8 cellular contexts compared by ENCODE assay signal in the genomic region with DNA sequence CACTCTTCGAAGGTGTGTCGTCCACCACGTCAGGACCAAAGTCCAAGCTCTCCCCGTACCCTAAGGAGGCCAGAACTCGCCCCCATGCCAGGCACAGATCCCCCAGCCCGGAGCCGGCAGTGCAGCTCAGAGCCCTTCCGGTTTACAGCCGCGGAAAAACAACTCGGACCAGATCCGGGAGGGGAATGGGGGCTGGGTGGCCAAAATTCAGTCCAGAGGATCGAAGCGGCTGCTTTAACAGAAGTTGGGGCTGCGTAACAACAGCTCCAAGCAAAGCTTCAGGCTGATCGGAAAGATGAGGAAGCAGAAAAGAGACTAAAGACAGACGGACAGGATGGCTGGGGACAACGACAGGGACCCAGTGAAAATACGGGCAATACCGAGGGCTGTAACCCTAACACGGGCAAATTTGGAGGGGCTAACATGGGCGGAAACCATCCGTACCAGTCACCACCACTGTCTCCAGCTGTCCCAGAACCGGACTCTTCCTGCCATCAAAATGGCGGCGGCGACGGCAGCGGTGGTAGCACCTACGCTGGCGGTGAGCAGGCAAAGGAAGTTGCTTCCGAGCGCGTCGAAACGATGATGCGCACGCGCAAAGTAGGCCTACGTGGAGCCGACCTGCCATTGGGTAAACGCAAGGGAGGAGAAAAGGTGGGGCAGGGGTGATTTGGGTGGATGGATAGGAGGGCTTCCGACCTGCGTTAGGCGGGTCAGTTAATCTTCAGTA. TPM values are rescaled to one million over a fixed set of nuclear protein-coding genes. Genes with fewer than 3 reads are reported as not detected.
A peak's percentile ranks its signal among the peaks of the same experiment; 100 is the strongest.
DNase-seq lines count a peak whose midpoint lies in the region; ATAC-seq and TF ChIP-seq lines count a peak whose summit lies in the region.

A gene (minus strand): TSS at position 556 of the 730 bp plus-strand sequence. CDS start 678 bp downstream, outside the sequence.

- H3K79me2 ChIP-seq in DOHH2 (ENCODE audit: control insufficient read depth, low read length) = peaks cover 52% of the 10 kb centered on the region
- H3K79me2 ChIP-seq in GM23338 (replicated peaks; ENCODE audit: insufficient read depth) = peaks cover 48% of the 10 kb centered on the region
- peaks cover 45% of the 10 kb centered on the region for H3K79me2 ChIP-seq in fibroblast of lung (ENCODE audit: control insufficient read depth, insufficient read depth, low read length)

- no peaks in the 10 kb centered on the region for H3F3A ChIP-seq in DOHH2 (ENCODE audit: control insufficient read depth, insufficient read depth)
- H3F3A ChIP-seq in GM23338 (replicated peaks; ENCODE audit: low read depth) = no peaks in the 10 kb centered on the region

- H3K27ac Mint-ChIP-seq in GM23338 = peak within 1 kb of the TSS; percentile 99
- H3K27ac Mint-ChIP-seq in naive thymus-derived CD8-positive, alpha-beta T cell = peak within 1 kb of the TSS; percentile 96 to 100 (median 100)

- H3K27me3 ChIP-seq in DOHH2 (ENCODE audit: control insufficient read depth, low read length) = no peaks in the 10 kb centered on the region
- no peaks in the 10 kb centered on the region for H3K27me3 ChIP-seq in GM23338 (ENCODE audit: insufficient read depth)
- H3K27me3 ChIP-seq in fibroblast of lung (ENCODE audit: control insufficient read depth, insufficient read depth, low read length) = no peaks in the 10 kb centered on the region

- H2AFZ ChIP-seq in GM23338 = peak within 1 kb of the TSS; percentile 47; the same call in 1 of the 2 replicates
- H2AFZ ChIP-seq in fibroblast of lung (ENCODE audit: low read length) = peak within 1 kb of the TSS; percentile 98

- H3K4me1 ChIP-seq in DOHH2 (ENCODE audit: control insufficient read depth, low read length) (peaks cover 34% of the 10 kb centered on the region), GM23338 (ENCODE audit: insufficient read depth) (peaks cover 16% of the 10 kb centered on the region; the same call in 1 of the 2 replicates), fibroblast of lung (ENCODE audit: control insufficient read depth, extremely low read depth, insufficient read depth, low read length) (peaks cover 2% of the 10 kb centered on the region)

- peak; percentile 97 for DNase-seq in GM23338 (ENCODE audit: low spot score)
- peak; percentile 94 for DNase-seq in LHCN-M2 (ENCODE audit: low read depth)
- DNase-seq in RPMI8226 = peak; percentile 97
- DNase-seq in activated T-helper 1 cell treated with anti-CD3 and anti-CD28 coated beads, Interleukin-2, amount 50 U/mL, for 16 hours (ENCODE audit: low read depth in 1 of 2, low spot score in 1 of 2) = peak; percentile 87 to 88
- DNase-seq in fibroblast of lung (ENCODE audit: low read depth in 2 of 2) = peak; percentile 96 to 98
- peak; percentile 84 to 96 (median 92) for DNase-seq in naive thymus-derived CD8-positive, alpha-beta T cell
- peak; percentile 80 to 91 (median 88) for DNase-seq in stimulated activated naive CD4-positive, alpha-beta T cell (lab: John Stamatoyannopoulos, UW)

- H3K27ac ChIP-seq in DOHH2 (ENCODE audit: low read depth, low read length) (peak within 1 kb of the TSS; percentile 85), GM23338 (ENCODE audit: low read depth) (peak within 1 kb of the TSS; percentile 97), fibroblast of lung (ENCODE audit: insufficient read depth, low read length) (peak within 1 kb of the TSS; percentile 98)

- POLR2A ChIA-PET in naive thymus-derived CD8-positive, alpha-beta T cell (lab: Charles Lee) = interaction anchor here (0.5 to 2.1 kb wide), 9 partner anchors 9 to 1822 kb away, joined by 3 to 16 read pairs (median 5); a partner anchor contains a TSS

- peaks cover 49% of the 10 kb centered on the region for H3K36me3 ChIP-seq in DOHH2 (ENCODE audit: control insufficient read depth, low read length)
- peaks cover 3% of the 10 kb centered on the region; the same call in 1 of the 2 replicates for H3K36me3 ChIP-seq in GM23338 (ENCODE audit: insufficient read depth)
- H3K36me3 ChIP-seq in fibroblast of lung (ENCODE audit: control insufficient read depth, insufficient read depth, low read length) = peaks cover 2% of the 10 kb centered on the region

- H4K20me1 ChIP-seq in DOHH2 (ENCODE audit: control insufficient read depth, insufficient read depth, low read depth, low read length) (no peaks in the 10 kb centered on the region), GM23338 (replicated peaks; ENCODE audit: insufficient read depth) (no peaks in the 10 kb centered on the region; the same call in 1 of the 2 replicates), fibroblast of lung (ENCODE audit: control insufficient read depth, extremely low read depth, insufficient read depth, low read length) (no peaks in the 10 kb centered on the region)

- H3K9me2 ChIP-seq in DOHH2 (replicated peaks; ENCODE audit: control insufficient read depth, low read length) (no peaks in the 10 kb centered on the region), GM23338 (ENCODE audit: insufficient read depth) (no peaks in the 10 kb centered on the region)

- H3K4me3 ChIP-seq in DOHH2 (ENCODE audit: low read length) (peak within 1 kb of the TSS; percentile 100), GM23338 (peak within 1 kb of the TSS; percentile 79), fibroblast of lung (replicated peaks in 1 of 4; ENCODE audit: control extremely low read depth in 1 of 4, insufficient read depth in 1 of 4, low read depth in 3 of 4, low read length in 4 of 4) (peak within 1 kb of the TSS; percentile 68 to 99 (median 82))

- TF ChIP-seq CTCF in DOHH2 (IDR thresholded peaks at IDR 0.05; ENCODE audit: low read depth, low read length, poor library complexity, severe bottlenecking) (no peak), GM23338 (conservative IDR thresholded peaks at IDR 0.05; ENCODE audit: low read depth in 2 of 2) (no peak), fibroblast of lung (conservative IDR thresholded peaks at IDR 0.05 in 1 of 2, IDR thresholded peaks at IDR 0.05 in 1 of 2; ENCODE audit: low read depth in 1 of 2, low read length in 2 of 2) (no peak)

- H3K9me3 Mint-ChIP-seq in GM23338 = no peaks in the 10 kb centered on the region; the same call in 2 of the 3 replicates
- no peaks in the 10 kb centered on the region for H3K9me3 Mint-ChIP-seq in naive thymus-derived CD8-positive, alpha-beta T cell

- peaks cover 11% of the 10 kb centered on the region for H3K4me1 Mint-ChIP-seq in GM23338
- H3K4me1 Mint-ChIP-seq in naive thymus-derived CD8-positive, alpha-beta T cell = peaks cover 19 to 55% (median 36%) of the 10 kb centered on the region in 4 donors

- H3K9me3 ChIP-seq in DOHH2 (ENCODE audit: control insufficient read depth, insufficient read depth, low read length) (no peaks in the 10 kb centered on the region), fibroblast of lung (ENCODE audit: control insufficient read depth, insufficient read depth, low read depth, low read length) (no peaks in the 10 kb centered on the region)

- H3K36me3 Mint-ChIP-seq in GM23338 (ENCODE audit: low read depth) = peaks cover 29% of the 10 kb centered on the region; the same call in 2 of the 3 replicates
- H3K36me3 Mint-ChIP-seq in naive thymus-derived CD8-positive, alpha-beta T cell = peaks cover 5 to 30% (median 6%) of the 10 kb centered on the region in 3 donors

- ATAC-seq in GM23338 = peak; percentile 98
- ATAC-seq in naive thymus-derived CD8-positive, alpha-beta T cell = peak; percentile 95 to 96

- H3K4me3 Mint-ChIP-seq in GM23338 = peak within 1 kb of the TSS; percentile 94
- peak within 1 kb of the TSS; percentile 92 to 98 (median 97) for H3K4me3 Mint-ChIP-seq in naive thymus-derived CD8-positive, alpha-beta T cell

- peak within 1 kb of the TSS; percentile 84 for H3K4me2 ChIP-seq in DOHH2 (ENCODE audit: low read length)
- H3K4me2 ChIP-seq in GM23338 = peak within 1 kb of the TSS; percentile 82
- peak within 1 kb of the TSS; percentile 88 for H3K4me2 ChIP-seq in fibroblast of lung (ENCODE audit: extremely low read depth, insufficient read depth, low read length)

- peaks cover 6% of the 10 kb centered on the region for H3K27me3 Mint-ChIP-seq in GM23338 (ENCODE audit: insufficient read depth, low read depth, poor library complexity)
- H3K27me3 Mint-ChIP-seq in naive thymus-derived CD8-positive, alpha-beta T cell = peaks cover 9 to 32% (median 15%) of the 10 kb centered on the region in 5 donors

- H3K9ac ChIP-seq in fibroblast of lung (ENCODE audit: insufficient read depth, low read length) = peak within 1 kb of the TSS; percentile 94

TF ChIP-seq in GM23338, 12 proteins besides CTCF, POLR2A, EP300 and RAD21 (continues in another document):
- peak; percentile 97 for TF ChIP-seq POLR2AphosphoS5 (IDR thresholded peaks at IDR 0.05; ENCODE audit: low read depth)
- no peak for TF ChIP-seq EZH2 (IDR thresholded peaks at IDR 0.05; ENCODE audit: low read depth, unreplicated experiment)

RNA-seq across cellular contexts. Expression of the gene that starts here (rescaled TPM):
- total RNA-seq in GM23338 (2014; rRNA removed; shearing (Covaris generic)) = 135 and 147 TPM in 2 replicates
- polyA plus RNA-seq in GM23338 (2016; fragmentation: Nextera tagmentation; extraction: Ambion mirVana) (137 and 163 TPM in 2 replicates), fibroblast of lung (148 and 156 TPM in 2 replicates)
- total RNA-seq in LHCN-M2 (2014; rRNA removed) (155 and 160 TPM in 2 replicates), fibroblast of lung (173 and 181 TPM in 2 replicates)
- 97.1 TPM for polyA plus RNA-seq in LHCN-M2 (2012)
- 119 and 132 TPM in 2 replicates for polyA plus RNA-seq in fibroblast of lung (2012)
- 24.9 and 30.7 TPM in 2 replicates for polyA minus RNA-seq in fibroblast of lung (ENCODE audit: low replicate concordance)
- total RNA-seq in naive thymus-derived CD8-positive, alpha-beta T cell = 10 to 100 TPM; 79.0 to 84.9 TPM
- 100 to 1,000 TPM in 2 of 3 donors, 10 to 100 TPM in 1; 90.2 to 119 (median 103) TPM for polyA plus RNA-seq in naive thymus-derived CD8-positive, alpha-beta T cell

Comparison
In these comparisons a context has a peak if more than half of its experiments do, and no peak if none do; other contexts are left out.
1. Peak in every context shown above with its lines: DNase-seq, ATAC-seq, H3K4me3 ChIP-seq and H3K27ac ChIP-seq.